In genomic region chr9:114096041-114096511, GRCh38 we compare ENCODE assay signal across 1 cellular context.
TF ChIP-seq lines count a peak whose summit lies in the region.

No MANE protein-coding gene starts in this region.

TF ChIP-seq in K562, 482 proteins besides CTCF, POLR2A, EP300 and RAD21:
- peak; percentile 78 for TF ChIP-seq CTCFL (IDR thresholded peaks at IDR 0.05; ENCODE audit: borderline replicate concordance, insufficient read depth, low read depth, low read length, poor library complexity, severe bottlenecking)
- TF ChIP-seq PHB2 (IDR thresholded peaks at IDR 0.05; ENCODE audit: low read depth) = no peak
- TF ChIP-seq PHB (CRISPR knock-in tag; IDR thresholded peaks at IDR 0.05) = no peak
- no peak for TF ChIP-seq ELK1 (CRISPR knock-in tag; IDR thresholded peaks at IDR 0.05)
- no peak for TF ChIP-seq ZNF274 (IDR thresholded peaks at IDR 0.05; ENCODE audit: borderline replicate concordance, low read depth, low read length)
- no peak for TF ChIP-seq SRSF9 (IDR thresholded peaks at IDR 0.05; ENCODE audit: borderline replicate concordance, low read depth, low read length)
